Comparison of ENCODE assay signal across 1 cellular context in the genomic region with DNA sequence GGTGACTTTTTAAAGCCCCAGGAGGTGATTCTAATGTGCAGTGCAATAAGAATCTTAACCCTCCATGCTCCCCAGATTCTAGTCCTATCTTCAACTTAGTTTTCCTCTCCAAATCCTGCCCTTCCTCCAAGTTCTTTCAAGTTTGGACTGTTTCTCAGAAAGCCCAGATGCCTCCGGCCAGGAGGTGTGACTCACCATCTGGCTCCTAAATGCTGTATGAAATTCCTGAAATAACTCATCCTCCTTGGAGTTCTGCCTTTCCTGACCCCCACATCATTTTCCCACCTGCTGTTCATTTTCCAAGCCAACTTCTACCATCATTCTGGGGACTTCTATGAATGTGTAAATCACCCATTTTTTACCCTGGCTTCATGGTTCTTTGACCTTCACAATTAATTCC.
TF ChIP-seq lines count a peak whose summit lies in the region.

No MANE protein-coding gene starts in this region.

TF ChIP-seq in GM23338, 12 proteins besides CTCF, POLR2A, EP300 and RAD21 (continued from another document):
- TF ChIP-seq, protein P1, sequence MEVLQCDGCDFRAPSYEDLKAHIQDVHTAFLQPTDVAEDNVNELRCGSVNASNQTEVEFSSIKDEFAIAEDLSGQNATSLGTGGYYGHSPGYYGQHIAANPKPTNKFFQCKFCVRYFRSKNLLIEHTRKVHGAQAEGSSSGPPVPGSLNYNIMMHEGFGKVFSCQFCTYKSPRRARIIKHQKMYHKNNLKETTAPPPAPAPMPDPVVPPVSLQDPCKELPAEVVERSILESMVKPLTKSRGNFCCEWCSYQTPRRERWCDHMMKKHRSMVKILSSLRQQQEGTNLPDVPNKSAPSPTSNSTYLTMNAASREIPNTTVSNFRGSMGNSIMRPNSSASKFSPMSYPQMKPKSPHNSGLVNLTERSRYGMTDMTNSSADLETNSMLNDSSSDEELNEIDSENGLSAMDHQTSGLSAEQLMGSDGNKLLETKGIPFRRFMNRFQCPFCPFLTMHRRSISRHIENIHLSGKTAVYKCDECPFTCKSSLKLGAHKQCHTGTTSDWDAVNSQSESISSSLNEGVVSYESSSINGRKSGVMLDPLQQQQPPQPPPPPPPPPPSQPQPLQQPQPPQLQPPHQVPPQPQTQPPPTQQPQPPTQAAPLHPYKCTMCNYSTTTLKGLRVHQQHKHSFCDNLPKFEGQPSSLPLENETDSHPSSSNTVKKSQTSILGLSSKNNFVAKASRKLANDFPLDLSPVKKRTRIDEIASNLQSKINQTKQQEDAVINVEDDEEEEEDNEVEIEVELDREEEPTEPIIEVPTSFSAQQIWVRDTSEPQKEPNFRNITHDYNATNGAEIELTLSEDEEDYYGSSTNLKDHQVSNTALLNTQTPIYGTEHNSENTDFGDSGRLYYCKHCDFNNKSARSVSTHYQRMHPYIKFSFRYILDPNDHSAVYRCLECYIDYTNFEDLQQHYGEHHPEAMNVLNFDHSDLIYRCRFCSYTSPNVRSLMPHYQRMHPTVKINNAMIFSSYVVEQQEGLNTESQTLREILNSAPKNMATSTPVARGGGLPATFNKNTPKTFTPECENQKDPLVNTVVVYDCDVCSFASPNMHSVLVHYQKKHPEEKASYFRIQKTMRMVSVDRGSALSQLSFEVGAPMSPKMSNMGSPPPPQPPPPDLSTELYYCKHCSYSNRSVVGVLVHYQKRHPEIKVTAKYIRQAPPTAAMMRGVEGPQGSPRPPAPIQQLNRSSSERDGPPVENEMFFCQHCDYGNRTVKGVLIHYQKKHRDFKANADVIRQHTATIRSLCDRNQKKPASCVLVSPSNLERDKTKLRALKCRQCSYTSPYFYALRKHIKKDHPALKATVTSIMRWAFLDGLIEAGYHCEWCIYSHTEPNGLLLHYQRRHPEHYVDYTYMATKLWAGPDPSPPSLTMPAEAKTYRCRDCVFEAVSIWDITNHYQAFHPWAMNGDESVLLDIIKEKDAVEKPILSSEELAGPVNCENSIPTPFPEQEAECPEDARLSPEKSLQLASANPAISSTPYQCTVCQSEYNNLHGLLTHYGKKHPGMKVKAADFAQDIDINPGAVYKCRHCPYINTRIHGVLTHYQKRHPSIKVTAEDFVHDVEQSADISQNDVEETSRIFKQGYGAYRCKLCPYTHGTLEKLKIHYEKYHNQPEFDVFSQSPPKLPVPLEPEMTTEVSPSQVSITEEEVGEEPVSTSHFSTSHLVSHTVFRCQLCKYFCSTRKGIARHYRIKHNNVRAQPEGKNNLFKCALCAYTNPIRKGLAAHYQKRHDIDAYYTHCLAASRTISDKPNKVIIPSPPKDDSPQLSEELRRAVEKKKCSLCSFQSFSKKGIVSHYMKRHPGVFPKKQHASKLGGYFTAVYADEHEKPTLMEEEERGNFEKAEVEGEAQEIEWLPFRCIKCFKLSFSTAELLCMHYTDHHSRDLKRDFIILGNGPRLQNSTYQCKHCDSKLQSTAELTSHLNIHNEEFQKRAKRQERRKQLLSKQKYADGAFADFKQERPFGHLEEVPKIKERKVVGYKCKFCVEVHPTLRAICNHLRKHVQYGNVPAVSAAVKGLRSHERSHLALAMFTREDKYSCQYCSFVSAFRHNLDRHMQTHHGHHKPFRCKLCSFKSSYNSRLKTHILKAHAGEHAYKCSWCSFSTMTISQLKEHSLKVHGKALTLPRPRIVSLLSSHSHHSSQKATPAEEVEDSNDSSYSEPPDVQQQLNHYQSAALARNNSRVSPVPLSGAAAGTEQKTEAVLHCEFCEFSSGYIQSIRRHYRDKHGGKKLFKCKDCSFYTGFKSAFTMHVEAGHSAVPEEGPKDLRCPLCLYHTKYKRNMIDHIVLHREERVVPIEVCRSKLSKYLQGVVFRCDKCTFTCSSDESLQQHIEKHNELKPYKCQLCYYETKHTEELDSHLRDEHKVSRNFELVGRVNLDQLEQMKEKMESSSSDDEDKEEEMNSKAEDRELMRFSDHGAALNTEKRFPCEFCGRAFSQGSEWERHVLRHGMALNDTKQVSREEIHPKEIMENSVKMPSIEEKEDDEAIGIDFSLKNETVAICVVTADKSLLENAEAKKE (CRISPR knock-in tag; IDR thresholded peaks at IDR 0.05), result no peak
- TF ChIP-seq, protein P2, sequence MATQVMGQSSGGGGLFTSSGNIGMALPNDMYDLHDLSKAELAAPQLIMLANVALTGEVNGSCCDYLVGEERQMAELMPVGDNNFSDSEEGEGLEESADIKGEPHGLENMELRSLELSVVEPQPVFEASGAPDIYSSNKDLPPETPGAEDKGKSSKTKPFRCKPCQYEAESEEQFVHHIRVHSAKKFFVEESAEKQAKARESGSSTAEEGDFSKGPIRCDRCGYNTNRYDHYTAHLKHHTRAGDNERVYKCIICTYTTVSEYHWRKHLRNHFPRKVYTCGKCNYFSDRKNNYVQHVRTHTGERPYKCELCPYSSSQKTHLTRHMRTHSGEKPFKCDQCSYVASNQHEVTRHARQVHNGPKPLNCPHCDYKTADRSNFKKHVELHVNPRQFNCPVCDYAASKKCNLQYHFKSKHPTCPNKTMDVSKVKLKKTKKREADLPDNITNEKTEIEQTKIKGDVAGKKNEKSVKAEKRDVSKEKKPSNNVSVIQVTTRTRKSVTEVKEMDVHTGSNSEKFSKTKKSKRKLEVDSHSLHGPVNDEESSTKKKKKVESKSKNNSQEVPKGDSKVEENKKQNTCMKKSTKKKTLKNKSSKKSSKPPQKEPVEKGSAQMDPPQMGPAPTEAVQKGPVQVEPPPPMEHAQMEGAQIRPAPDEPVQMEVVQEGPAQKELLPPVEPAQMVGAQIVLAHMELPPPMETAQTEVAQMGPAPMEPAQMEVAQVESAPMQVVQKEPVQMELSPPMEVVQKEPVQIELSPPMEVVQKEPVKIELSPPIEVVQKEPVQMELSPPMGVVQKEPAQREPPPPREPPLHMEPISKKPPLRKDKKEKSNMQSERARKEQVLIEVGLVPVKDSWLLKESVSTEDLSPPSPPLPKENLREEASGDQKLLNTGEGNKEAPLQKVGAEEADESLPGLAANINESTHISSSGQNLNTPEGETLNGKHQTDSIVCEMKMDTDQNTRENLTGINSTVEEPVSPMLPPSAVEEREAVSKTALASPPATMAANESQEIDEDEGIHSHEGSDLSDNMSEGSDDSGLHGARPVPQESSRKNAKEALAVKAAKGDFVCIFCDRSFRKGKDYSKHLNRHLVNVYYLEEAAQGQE (IDR thresholded peaks at IDR 0.05; ENCODE audit: unreplicated experiment), result no peak
- no peak for TF ChIP-seq CREB1 (CRISPR knock-in tag; IDR thresholded peaks at IDR 0.05; ENCODE audit: low read depth)
- TF ChIP-seq ZNF331 (CRISPR knock-in tag; IDR thresholded peaks at IDR 0.05; ENCODE audit: low read depth), result no peak
